ENCODE assay signal across 14 cellular contexts in the genomic region with DNA sequence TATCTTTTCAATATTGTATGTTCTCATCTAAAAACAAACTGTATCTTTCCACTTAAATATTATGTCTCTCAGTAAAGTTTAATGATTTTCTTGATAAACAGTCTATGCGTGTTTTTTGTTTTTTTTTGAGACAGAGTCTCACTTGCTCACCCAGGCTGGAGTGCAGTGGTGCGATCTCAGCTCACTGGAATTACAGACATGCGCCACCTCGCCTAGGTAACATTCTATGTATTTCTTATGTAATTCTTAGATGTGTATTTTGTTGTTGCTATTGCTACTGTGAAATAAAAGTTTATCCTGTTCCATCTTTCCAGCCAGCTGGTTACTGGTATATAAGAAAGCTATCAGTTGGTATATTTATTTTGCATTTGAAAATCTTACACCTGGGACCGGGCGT. TPM values are rescaled to one million over a fixed set of nuclear protein-coding genes. Genes with fewer than 3 reads are reported as not detected.
A peak's percentile ranks its signal among the peaks of the same experiment; 100 is the strongest.
DNase-seq lines count a peak whose midpoint lies in the region; ATAC-seq, FAIRE-seq and TF ChIP-seq lines count a peak whose summit lies in the region.
"Had no signal": no experiment of that assay in that cellular context is flagged by ENCODE, and none has a peak within 500 bp of the region (broad histone marks: within the 10 kb centered on the region; RNA-seq: fewer than 3 reads in every experiment).

No MANE protein-coding gene starts in this region.

- intact Hi-C loops in adrenal gland (cut with DNase I) = no loop called here

- H3K9me3 ChIP-seq in adrenal gland (replicated peaks in 1 of 3) = no peaks in the 10 kb centered on the region
- H3K9me3 ChIP-seq: esophagus squamous epithelium, upper lobe of left lung had no signal

- H3K27me3 ChIP-seq in adrenal gland = no peaks in the 10 kb centered on the region
- H3K27me3 ChIP-seq: esophagus squamous epithelium, upper lobe of left lung had no signal

- H3K4me1 ChIP-seq in adrenal gland (replicated peaks in 1 of 2) = peaks cover 0 to 3% of the 10 kb centered on the region in 2 donors

- TF ChIP-seq POLR2A in adrenal gland (IDR thresholded peaks at IDR 0.05) = no peak

- in situ Hi-C loops in ACHN (cut with HindIII; ENCODE audit: low pct_ligation_motif_present, low pct_unique_long_range_greater_than_20kb, low sequenced_read_pairs) = no loop called here

- TF ChIP-seq CTCF in adrenal gland (IDR thresholded peaks at IDR 0.05) = no peak

- FAIRE-seq in frontal cortex (lab: Jason Lieb, UNC) = no peak

- ATAC-seq in HG02610 (IDR thresholded peaks at IDR 0.05; ENCODE audit: unreplicated experiment) (peak; percentile 9), HG03442 (IDR thresholded peaks at IDR 0.05; ENCODE audit: unreplicated experiment) (no peak), HG03045 (IDR thresholded peaks at IDR 0.05; ENCODE audit: unreplicated experiment) (no peak)

- DNase-seq in ACHN = peak; percentile 34
- peak; percentile 8 for DNase-seq in T1000 (lab: John Stamatoyannopoulos, UW)
- DNase-seq in glomerular visceral epithelial cell (ENCODE audit: extremely low spot score) = peak; percentile 74
- no peak for DNase-seq in frontal cortex (ENCODE audit: low spot score in 2 of 2)
- DNase-seq in adrenal gland = no peak
- DNase-seq: activated T-cell treated with anti-CD3 and anti-CD28 coated beads, Interleukin-2, amount 50 U/mL, for 1 hour; esophagus squamous epithelium; NCI-H526; Right ventricle myocardium superior; stimulated activated CD4-positive, alpha-beta T cell treated with anti-CD3 and anti-CD28 coated beads, Interleukin-12 subunit alpha, Interleukin-12 subunit beta, amount 100 ng/mL, for 4 hours; upper lobe of left lung had no signal

- no peak overlapping the region for H3K4me3 ChIP-seq in adrenal gland
- H3K4me3 ChIP-seq: esophagus squamous epithelium, upper lobe of left lung had no signal

- WGBS in adrenal gland, 4 donors = 89 to 95% (median 92%) methylated on average over 6 of the region's 6 CpGs

- H3K27ac ChIP-seq in adrenal gland = peak overlapping the region in 1 of 5 donors; percentile 27

- H3K36me3 ChIP-seq in adrenal gland (replicated peaks in 1 of 2) = no peaks in the 10 kb centered on the region
- H3K36me3 ChIP-seq: esophagus squamous epithelium, upper lobe of left lung had no signal

RNA-seq across cellular contexts. Expression of gene ABHD12, which starts 29.4 kb away (rescaled TPM):
- total RNA-seq in frontal cortex (42.8 TPM), adrenal gland (10 to 100 TPM; 50.9 to 95.8 (median 55.2) TPM)
- 10 to 100 TPM; 30.3 to 69.3 (median 51.9) TPM for polyA plus RNA-seq in adrenal gland

RNA-seq across cellular contexts. Expression of gene GINS1, which starts 46.2 kb away (rescaled TPM):
- 9.8 TPM for total RNA-seq in frontal cortex
- 1 to 10 TPM in 6 of 8 donors, under 1 TPM in 2; 0.30 to 2.1 (median 1.2) TPM for total RNA-seq in adrenal gland
- polyA plus RNA-seq in adrenal gland = 1 to 10 TPM in 1 of 3 donors, under 1 TPM in 2; 0.30 to 1.6 (median 0.56) TPM

Comparison
In these comparisons a context has a peak if more than half of its experiments do, and no peak if none do; other contexts are left out.
1. DNase-seq: peak in ACHN (single experiment), T1000 (single experiment) and glomerular visceral epithelial cell (single experiment); none in frontal cortex (0 of 2) and adrenal gland (0 of 7).